Comparison of ENCODE assay signal across 15 cellular contexts in the genomic region with DNA sequence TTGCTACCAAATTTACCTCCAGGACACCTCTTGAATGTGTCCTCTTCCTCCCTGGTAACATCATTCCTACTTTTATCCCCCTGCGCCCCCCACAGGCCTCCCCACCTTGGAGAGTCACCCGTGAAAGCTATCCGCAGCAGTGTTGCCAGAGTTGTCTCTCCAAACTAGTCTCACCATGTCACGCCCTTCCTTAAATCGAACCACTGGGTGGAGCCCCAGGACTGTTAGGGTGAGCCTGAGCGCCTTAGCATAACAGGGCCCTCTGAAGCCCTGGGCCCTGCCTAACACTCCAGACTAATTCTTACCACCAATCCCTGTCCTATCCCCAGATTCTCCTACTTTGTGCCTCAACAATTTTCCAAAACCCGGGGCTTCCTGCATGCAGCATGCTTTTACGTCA. TPM values are rescaled to one million over a fixed set of nuclear protein-coding genes. Genes with fewer than 3 reads are reported as not detected.
DNase-seq lines count a peak whose midpoint lies in the region; ATAC-seq lines count a peak whose summit lies in the region.
"Had no signal": no experiment of that assay in that cellular context is flagged by ENCODE, and none has a peak within 500 bp of the region (broad histone marks: within the 10 kb centered on the region; RNA-seq: fewer than 3 reads in every experiment).

No MANE protein-coding gene starts in this region.

- no peak overlapping the region for H3K27ac Mint-ChIP-seq in activated CD8-positive, alpha-beta T cell treated with anti-CD3 and anti-CD28 coated beads, Interleukin-2, amount 10 ng/mL, durations not matched to agents 7 days and 5 days
- H3K27ac Mint-ChIP-seq: activated B cell treated with CpG ODN at 0.5 μM for 24 hours; activated naive CD8-positive, alpha-beta T cell treated with anti-CD3 and anti-CD28 coated beads, Interleukin-2, amount 50 U/mL, for 24 hours; CD8-positive, alpha-beta memory T cell; immature natural killer cell; naive thymus-derived CD4-positive, alpha-beta T cell had no signal

- H3K4me3 Mint-ChIP-seq in activated CD8-positive, alpha-beta T cell treated with anti-CD3 and anti-CD28 coated beads, Interleukin-2, amount 10 ng/mL, durations not matched to agents 7 days and 5 days, result no peak overlapping the region
- H3K4me3 Mint-ChIP-seq: activated B cell treated with CpG ODN at 0.5 μM for 24 hours; activated naive CD8-positive, alpha-beta T cell treated with anti-CD3 and anti-CD28 coated beads, Interleukin-2, amount 50 U/mL, for 24 hours; CD8-positive, alpha-beta memory T cell; immature natural killer cell; naive thymus-derived CD4-positive, alpha-beta T cell had no signal

- CTCF ChIA-PET in activated CD8-positive, alpha-beta T cell treated with anti-CD3 and anti-CD28 coated beads, Interleukin-2, amount 10 ng/mL, durations not matched to agents 7 days and 5 days (lab: Charles Lee), result no interaction called here

- H3K27me3 Mint-ChIP-seq in activated CD8-positive, alpha-beta T cell treated with anti-CD3 and anti-CD28 coated beads, Interleukin-2, amount 10 ng/mL, durations not matched to agents 7 days and 5 days (ENCODE audit: low read depth), result no peaks in the 10 kb centered on the region
- H3K27me3 Mint-ChIP-seq: activated B cell treated with CpG ODN at 0.5 μM for 24 hours had no signal

- ATAC-seq in GM19351 (IDR thresholded peaks at IDR 0.05; ENCODE audit: unreplicated experiment), result no peak
- ATAC-seq in HG03342 (IDR thresholded peaks at IDR 0.05; ENCODE audit: unreplicated experiment), result no peak
- ATAC-seq in activated CD8-positive, alpha-beta T cell treated with anti-CD3 and anti-CD28 coated beads, Interleukin-2, amount 10 ng/mL, durations not matched to agents 7 days and 5 days, result no peak
- ATAC-seq: activated naive CD8-positive, alpha-beta T cell treated with anti-CD3 and anti-CD28 coated beads, Interleukin-2, amount 50 U/mL, for 24 hours; naive thymus-derived CD4-positive, alpha-beta T cell had no signal

- DNase-seq in ELR (ENCODE audit: low read depth), result peak; percentile 25
- DNase-seq in HuH-7 (ENCODE audit: low spot score), result peak; percentile 17
- DNase-seq in RPMI7951 (ENCODE audit: low read depth), result peak; percentile 32
- DNase-seq in iPS-NIHi7 (ENCODE audit: extremely low spot score), result peak; percentile 71
- DNase-seq in NCI-H510A treated with DMSO at 0.1 percent for 48 hours (lab: John Stamatoyannopoulos, UW), result no peak
- no peak for DNase-seq in activated CD8-positive, alpha-beta T cell treated with anti-CD3 and anti-CD28 coated beads, Interleukin-2, amount 10 ng/mL, durations not matched to agents 7 days and 5 days
- DNase-seq: activated B cell treated with CpG ODN at 0.5 μM for 24 hours; activated naive CD8-positive, alpha-beta T cell treated with anti-CD3 and anti-CD28 coated beads, Interleukin-2, amount 50 U/mL, for 24 hours; CD8-positive, alpha-beta memory T cell; immature natural killer cell; naive thymus-derived CD4-positive, alpha-beta T cell; NCI-H2081; testis had no signal

- H3K4me1 Mint-ChIP-seq in activated CD8-positive, alpha-beta T cell treated with anti-CD3 and anti-CD28 coated beads, Interleukin-2, amount 10 ng/mL, durations not matched to agents 7 days and 5 days (ENCODE audit: low read depth), result no peaks in the 10 kb centered on the region
- H3K4me1 Mint-ChIP-seq: activated B cell treated with CpG ODN at 0.5 μM for 24 hours; CD8-positive, alpha-beta memory T cell; immature natural killer cell; naive thymus-derived CD4-positive, alpha-beta T cell had no signal

- POLR2A ChIA-PET in activated CD8-positive, alpha-beta T cell treated with anti-CD3 and anti-CD28 coated beads, Interleukin-2, amount 10 ng/mL, durations not matched to agents 7 days and 5 days (lab: Charles Lee), result no interaction called here

- H3K9me3 Mint-ChIP-seq in activated CD8-positive, alpha-beta T cell treated with anti-CD3 and anti-CD28 coated beads, Interleukin-2, amount 10 ng/mL, durations not matched to agents 7 days and 5 days (ENCODE audit: insufficient read depth), result no peaks in the 10 kb centered on the region
- H3K9me3 Mint-ChIP-seq: activated B cell treated with CpG ODN at 0.5 μM for 24 hours; activated naive CD8-positive, alpha-beta T cell treated with anti-CD3 and anti-CD28 coated beads, Interleukin-2, amount 50 U/mL, for 24 hours had no signal

- no peaks in the 10 kb centered on the region for H3K36me3 Mint-ChIP-seq in activated CD8-positive, alpha-beta T cell treated with anti-CD3 and anti-CD28 coated beads, Interleukin-2, amount 10 ng/mL, durations not matched to agents 7 days and 5 days (ENCODE audit: low read depth)
- H3K36me3 Mint-ChIP-seq: CD8-positive, alpha-beta memory T cell; immature natural killer cell; naive thymus-derived CD4-positive, alpha-beta T cell had no signal

RNA-seq across cellular contexts. Expression of a gene that starts 35.0 kb away (rescaled TPM):
- 0.12 TPM in 1 of 2 replicates, not detected in the other for total RNA-seq in RPMI7951 (2014; rRNA removed; shearing (Covaris generic))
- total RNA-seq in activated CD8-positive, alpha-beta T cell treated with anti-CD3 and anti-CD28 coated beads, Interleukin-2, amount 10 ng/mL, durations not matched to agents 7 days and 5 days, result not detected
- total RNA-seq: activated B cell treated with CpG ODN at 0.5 μM for 24 hours; CD8-positive, alpha-beta memory T cell; naive thymus-derived CD4-positive, alpha-beta T cell had no signal

RNA-seq across cellular contexts. Expression of a gene that starts 57.0 kb away (rescaled TPM):
- total RNA-seq in RPMI7951 (2014; rRNA removed; shearing (Covaris generic)), result not detected in 2 replicates
- not detected for total RNA-seq in activated CD8-positive, alpha-beta T cell treated with anti-CD3 and anti-CD28 coated beads, Interleukin-2, amount 10 ng/mL, durations not matched to agents 7 days and 5 days
- total RNA-seq: activated B cell treated with CpG ODN at 0.5 μM for 24 hours; CD8-positive, alpha-beta memory T cell; naive thymus-derived CD4-positive, alpha-beta T cell had no signal

Comparison
In these comparisons a context has a peak if more than half of its experiments do, and no peak if none do; other contexts are left out.
1. DNase-seq: peak in ELR (single experiment), HuH-7 (single experiment), RPMI7951 (single experiment) and iPS-NIHi7 (single experiment); none in NCI-H510A treated with DMSO at 0.1 percent for 48 hours (single experiment) and activated CD8-positive, alpha-beta T cell treated with anti-CD3 and anti-CD28 coated beads, Interleukin-2, amount 10 ng/mL, durations not matched to agents 7 days and 5 days (single experiment).